Comparison of ENCODE assay signal across 9 cellular contexts in genomic region chr5:180785151-180785781, GRCh38. TPM values are rescaled to one million over a fixed set of nuclear protein-coding genes. Genes with fewer than 3 reads are reported as not detected.
DNase-seq lines count a peak whose midpoint lies in the region; ATAC-seq and TF ChIP-seq lines count a peak whose summit lies in the region.
"Had no signal": no experiment of that assay in that cellular context is flagged by ENCODE, and none has a peak within 500 bp of the region (broad histone marks: within the 10 kb centered on the region; RNA-seq: fewer than 3 reads in every experiment).

No MANE protein-coding gene starts in this region.

- H3K4me3 ChIP-seq in ACC112 (ENCODE audit: low read depth, low read length) (peak overlapping the region; percentile 41), RWPE2 (ENCODE audit: severe bottlenecking) (no peak overlapping the region), esophagus muscularis mucosa (peak overlapping the region; percentile 2 to 29 (median 8))

- TF ChIP-seq POLR2A in esophagus muscularis mucosa (IDR thresholded peaks at IDR 0.05; ENCODE audit: low read depth): no peak

- H3K79me2 ChIP-seq in ACC112 (ENCODE audit: control insufficient read depth, insufficient read depth, low read length, unreplicated experiment): peaks cover 7% of the 10 kb centered on the region

- H3K4me1 ChIP-seq in ACC112 (ENCODE audit: control insufficient read depth, insufficient read depth, low read length, unreplicated experiment) (peaks cover 27% of the 10 kb centered on the region), RWPE2 (ENCODE audit: insufficient read depth, poor library complexity, severe bottlenecking) (peaks cover 23% of the 10 kb centered on the region), esophagus muscularis mucosa (peaks cover 41 to 57% (median 47%) of the 10 kb centered on the region in 4 donors)

- H3K9me3 ChIP-seq in RWPE2 (ENCODE audit: severe bottlenecking): no peaks in the 10 kb centered on the region
- H3K9me3 ChIP-seq in esophagus muscularis mucosa: no peaks in the 10 kb centered on the region

- intact Hi-C loops in esophagus muscularis mucosa (cut with DNase I): loop anchor here (1.0 to 10.0 kb wide), 3 partner anchors 16 to 370 kb away; no protein-coding TSS in a partner anchor

- 0 out of 2 replicates have a peak, but pooled peaks cover 8% of the 10 kb centered on the region for H3K36me3 ChIP-seq in ACC112 (ENCODE audit: insufficient read depth, low read length)
- H3K36me3 ChIP-seq in RWPE2 (ENCODE audit: low read depth): peaks cover 14% of the 10 kb centered on the region
- H3K36me3 ChIP-seq in esophagus muscularis mucosa: peaks cover 14 to 27% (median 24%) of the 10 kb centered on the region in 4 donors

- TF ChIP-seq EP300 in esophagus muscularis mucosa (IDR thresholded peaks at IDR 0.05): no peak

- no peak overlapping the region for H2AFZ ChIP-seq in ACC112 (ENCODE audit: low read length, unreplicated experiment)

- H3K27me3 ChIP-seq in ACC112 (ENCODE audit: insufficient read depth, low read length): no peaks in the 10 kb centered on the region
- no peaks in the 10 kb centered on the region for H3K27me3 ChIP-seq in RWPE2 (ENCODE audit: insufficient read depth, poor library complexity, severe bottlenecking)
- no peaks in the 10 kb centered on the region for H3K27me3 ChIP-seq in esophagus muscularis mucosa

- no peak for TF ChIP-seq CTCF in RWPE2 (IDR thresholded peaks at IDR 0.05; ENCODE audit: poor library complexity, severe bottlenecking)
- TF ChIP-seq CTCF in esophagus muscularis mucosa (IDR thresholded peaks at IDR 0.05): no peak

- H3K27ac ChIP-seq in ACC112 (ENCODE audit: low read depth, low read length) (peak overlapping the region; percentile 93), RWPE2 (ENCODE audit: poor library complexity, severe bottlenecking) (peak overlapping the region; percentile 62), esophagus muscularis mucosa (replicated peaks in 1 of 4) (peak overlapping the region; percentile 84 to 88 (median 86))

- WGBS in esophagus muscularis mucosa: 33% methylated on average over 14 of the region's 14 CpGs

- no peak for DNase-seq in RWPE2 (ENCODE audit: low spot score)
- DNase-seq in esophagus muscularis mucosa (ENCODE audit: extremely low spot score): peak; percentile 92
- peak; percentile 86 for DNase-seq in myocyte (ENCODE audit: low read depth)
- no peak for DNase-seq in ecto neural progenitor cell (ENCODE audit: low spot score)
- no peak for DNase-seq in medulla oblongata (ENCODE audit: extremely low spot score)

- ATAC-seq in RWPE2 (ENCODE audit: low read depth) (peak; percentile 35), HG03378 (IDR thresholded peaks at IDR 0.05; ENCODE audit: unreplicated experiment) (no peak), HG03432 (IDR thresholded peaks at IDR 0.05; ENCODE audit: unreplicated experiment) (no peak)

RNA-seq across cellular contexts. Expression of gene MGAT1, which starts 17.3 kb away (rescaled TPM):
- total RNA-seq in esophagus muscularis mucosa (100 to 1,000 TPM; 132 to 205 (median 190) TPM), myocyte (120 and 152 TPM in 2 replicates)
- 118 TPM for polyA plus RNA-seq in myocyte (2012)

RNA-seq across cellular contexts. Expression of gene OR2Y1, which starts 45.4 kb away (rescaled TPM):
- total RNA-seq in esophagus muscularis mucosa: not detected
- total RNA-seq in myocyte: not detected in 2 replicates
- polyA plus RNA-seq in myocyte (2012): not detected
- total RNA-seq: RPMI7951 had no signal

Comparison
In these comparisons a context has a peak if more than half of its experiments do, and no peak if none do; other contexts are left out.
1. DNase-seq: peak in esophagus muscularis mucosa (single experiment) and myocyte (single experiment); none in RWPE2 (single experiment), ecto neural progenitor cell (single experiment) and medulla oblongata (single experiment).
2. Peak in every context shown above with its lines, with median percentiles within 50 percentile points of each other: H3K27ac ChIP-seq.